ENCODE assay signal across 8 cellular contexts in the genomic region with DNA sequence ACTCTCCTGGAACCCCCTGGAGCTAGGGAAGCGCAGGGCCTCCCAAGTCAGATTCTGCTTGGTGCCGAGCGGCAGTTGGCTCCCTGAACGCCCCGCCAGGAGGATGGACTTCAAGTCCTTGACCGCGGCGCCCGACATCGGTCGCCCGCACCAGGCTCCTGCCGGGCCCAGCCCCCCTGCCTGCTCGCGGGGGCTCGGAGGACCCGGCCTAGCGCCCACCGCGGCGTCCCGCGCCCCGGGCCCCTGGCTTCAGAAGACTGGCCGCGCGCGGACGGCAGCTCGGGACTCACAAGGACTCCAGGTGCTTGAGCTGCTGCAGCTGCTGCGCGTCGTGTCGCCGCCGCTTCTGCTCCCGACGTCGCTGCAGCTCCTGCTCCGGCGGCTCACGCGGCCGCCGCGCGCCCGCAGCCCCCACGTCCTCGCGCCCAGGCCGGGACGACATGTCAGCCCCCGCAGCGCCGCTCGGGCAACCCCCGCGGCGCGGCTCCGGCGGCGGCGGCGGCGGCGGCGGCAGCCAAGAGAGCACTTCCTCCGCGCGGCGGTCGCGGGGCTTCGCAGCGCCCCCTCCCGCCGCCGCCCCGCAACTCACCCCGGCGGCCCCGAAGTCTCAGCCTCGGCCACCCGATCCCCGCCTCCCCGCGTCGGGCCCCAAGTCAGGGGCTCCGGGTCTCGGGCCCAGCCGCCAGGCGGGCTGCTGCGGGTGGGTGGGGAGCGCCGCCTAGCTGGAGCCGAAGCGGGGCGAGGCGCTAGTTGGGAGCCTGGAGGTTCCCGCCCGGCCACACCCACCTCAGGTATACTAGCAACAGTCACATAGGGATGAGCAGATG. TPM values are rescaled to one million over a fixed set of nuclear protein-coding genes. Genes with fewer than 3 reads are reported as not detected.
A peak's percentile ranks its signal among the peaks of the same experiment; 100 is the strongest.
DNase-seq lines count a peak whose midpoint lies in the region; ATAC-seq, FAIRE-seq and TF ChIP-seq lines count a peak whose summit lies in the region.

Gene RP9, minus strand, starts transcription at position 474 of the 827 bp plus-strand sequence. Its CDS starts 32 bp downstream, at position 442.

- DNase-seq in CMK (ENCODE audit: low read depth) (peak; percentile 18), NOMO-1 treated with dmso at 0.1 percent for 144 hours (lab: John Stamatoyannopoulos, UW; ENCODE audit: unreplicated experiment) (peak; percentile 88), endothelial cell of umbilical vein (ENCODE audit: low read depth, low spot score) (peak; percentile 70), mucosa of gallbladder (ENCODE audit: low spot score) (peak; percentile 57)
- DNase-seq in activated CD8-positive, alpha-beta memory T cell treated with anti-CD3 and anti-CD28 coated beads for 48 hours (ENCODE audit: low read depth in 2 of 3, low spot score in 2 of 3): peak; percentile 55 to 65 (median 60)
- DNase-seq in stimulated activated CD8-positive, alpha-beta memory T cell treated with anti-CD3 and anti-CD28 coated beads, Interleukin-4, amount 100 ng/mL, for 24 hours (ENCODE audit: low read depth): peak; percentile 63

- peaks cover 21% of the 10 kb centered on the region for H3K4me1 ChIP-seq in endothelial cell of umbilical vein (ENCODE audit: control insufficient read depth, extremely low read depth, insufficient read depth, low read length)

- peak within 1 kb of the TSS; percentile 40 for H3K27ac ChIP-seq in endothelial cell of umbilical vein (ENCODE audit: insufficient read depth, low read depth, low read length)

- intact Hi-C loops in endothelial cell of umbilical vein (cut with micrococcal nuclease): loop anchor here (1.0 to 5.0 kb wide), 8 partner anchors 20 to 614 kb away; partner anchors contain the start of genes AVL9, BBS9, FKBP9 and NT5C3A

- peak; percentile 41 to 58 for TF ChIP-seq CTCF in endothelial cell of umbilical vein (IDR thresholded peaks at IDR 0.05; ENCODE audit: extremely low read depth in 1 of 2, insufficient read depth in 1 of 2, low read depth in 1 of 2, low read length in 2 of 2)

- peak within 1 kb of the TSS; percentile 96 for H3K4me2 ChIP-seq in endothelial cell of umbilical vein (ENCODE audit: insufficient read depth, low read length)

- peak; percentile 79 for FAIRE-seq in endothelial cell of umbilical vein (lab: Jason Lieb, UNC)

- POLR2A ChIA-PET in endothelial cell of umbilical vein (lab: Charles Lee): interaction anchor here (1.4 kb wide), 1 partner anchor 47 kb away, joined by 4 read pairs; the partner anchor contains the start of gene NT5C3A

- peak within 1 kb of the TSS; percentile 94 for H2AFZ ChIP-seq in endothelial cell of umbilical vein (ENCODE audit: low read depth, low read length)

- H3K4me3 ChIP-seq in endothelial cell of umbilical vein (replicated peaks in 1 of 3; ENCODE audit: insufficient read depth in 1 of 3, low read depth in 1 of 3, low read length in 3 of 3): peak within 1 kb of the TSS; percentile 56 to 93 (median 75)

- dilution Hi-C loops in endothelial cell of umbilical vein (cut with MboI; ENCODE audit: extremely low pct_ligation_motif_present, low sequenced_read_pairs): no loop called here

- ATAC-seq in GM19438 (IDR thresholded peaks at IDR 0.05; ENCODE audit: low read depth, unreplicated experiment) (peak; percentile 68), HG03565 (IDR thresholded peaks at IDR 0.05; ENCODE audit: unreplicated experiment) (peak; percentile 76)

- H4K20me1 ChIP-seq in endothelial cell of umbilical vein (replicated peaks; ENCODE audit: control insufficient read depth, extremely low read depth, insufficient read depth, low read length): no peaks in the 10 kb centered on the region

- peaks cover 49% of the 10 kb centered on the region for H3K79me2 ChIP-seq in endothelial cell of umbilical vein (ENCODE audit: control insufficient read depth, insufficient read depth, low read length)

- peaks cover 4 to 18% of the 10 kb centered on the region in 2 experiments for H3K27me3 ChIP-seq in endothelial cell of umbilical vein (ENCODE audit: control insufficient read depth in 2 of 2, insufficient read depth in 2 of 2, low read length in 2 of 2)

- no peaks in the 10 kb centered on the region for H3K9me1 ChIP-seq in endothelial cell of umbilical vein (replicated peaks; ENCODE audit: control insufficient read depth, extremely low read depth, insufficient read depth, low read length)

- peaks cover 0 to 3% of the 10 kb centered on the region in 2 experiments for H3K36me3 ChIP-seq in endothelial cell of umbilical vein (ENCODE audit: control insufficient read depth in 2 of 2, extremely low read depth in 1 of 2, insufficient read depth in 2 of 2, low read length in 2 of 2)

- no TSS peak for BruUV-seq in endothelial cell of umbilical vein (replicated peaks; lab: Mats Ljungman, UMichigan)

- TF ChIP-seq POLR2A in endothelial cell of umbilical vein (IDR thresholded peaks at IDR 0.05; ENCODE audit: low read depth, low read length): peak; percentile 46

- H3K9ac ChIP-seq in endothelial cell of umbilical vein (replicated peaks; ENCODE audit: extremely low read depth, insufficient read depth, low read length): peak within 1 kb of the TSS; percentile 94

- no peaks in the 10 kb centered on the region for H3K9me3 ChIP-seq in endothelial cell of umbilical vein (replicated peaks; ENCODE audit: control insufficient read depth, insufficient read depth, low read length)

- CTCF ChIA-PET in endothelial cell of umbilical vein (lab: Charles Lee): interaction anchor here (0.7 to 4.4 kb wide), 23 partner anchors 15 to 824 kb away, joined by 3 to 45 read pairs (median 5); partner anchors contain the start of genes BBS9, FKBP9, LSM5 and NT5C3A

TF ChIP-seq in endothelial cell of umbilical vein, 7 proteins besides CTCF, POLR2A, EP300 and RAD21:
- TF ChIP-seq JUN (IDR thresholded peaks at IDR 0.05; ENCODE audit: borderline replicate concordance, insufficient read depth, insufficient read length, low read depth) (no peak), POLR2AphosphoS5 (IDR thresholded peaks at IDR 0.05; ENCODE audit: insufficient read depth, low read depth, low read length) (peak; percentile 85)

RNA-seq across cellular contexts. Expression of gene RP9, which starts in this region (rescaled TPM):
- total RNA-seq in endothelial cell of umbilical vein (18.5 and 20.9 TPM in 2 replicates), mucosa of gallbladder (9.2 TPM)
- 15.1 and 16.0 TPM in 2 replicates for polyA plus RNA-seq in endothelial cell of umbilical vein
- 19.3 and 21.7 TPM in 2 replicates for polyA plus RNA-seq in endothelial cell of umbilical vein (2011; cell fraction: cytosol; rRNA removed)
- 22.8 and 31.2 TPM in 2 replicates for polyA plus RNA-seq in endothelial cell of umbilical vein (2011; cell fraction: nucleus; rRNA removed)
- polyA plus RNA-seq in endothelial cell of umbilical vein (2012): 19.2 and 22.2 TPM in 2 replicates
- polyA minus RNA-seq in endothelial cell of umbilical vein: 12.9 and 17.1 TPM in 2 replicates
- polyA minus RNA-seq in endothelial cell of umbilical vein (2011; cell fraction: cytosol; rRNA and poly(A)+ RNA removed): 16.8 TPM
- polyA minus RNA-seq in endothelial cell of umbilical vein (2011; cell fraction: nucleus; rRNA and poly(A)+ RNA removed): 15.9 and 20.0 TPM in 2 replicates

Comparison
In these comparisons a context has a peak if more than half of its experiments do, and no peak if none do; other contexts are left out.
1. Peak in every context shown above with its lines: DNase-seq, ATAC-seq, H3K4me3 ChIP-seq and H3K27ac ChIP-seq.
2. DNase-seq: peak in every context shown above with its lines; median percentile 88 in NOMO-1 treated with dmso at 0.1 percent for 144 hours; 70 in endothelial cell of umbilical vein; 63 in stimulated activated CD8-positive, alpha-beta memory T cell treated with anti-CD3 and anti-CD28 coated beads, Interleukin-4, amount 100 ng/mL, for 24 hours; 60 in activated CD8-positive, alpha-beta memory T cell treated with anti-CD3 and anti-CD28 coated beads for 48 hours; 57 in mucosa of gallbladder; 18 in CMK.